15 cellular contexts compared by ENCODE assay signal in genomic region chr7:30308392-30308791, GRCh38. TPM values are rescaled to one million over a fixed set of nuclear protein-coding genes. Genes with fewer than 3 reads are reported as not detected.
DNase-seq lines count a peak whose midpoint lies in the region; ATAC-seq, FAIRE-seq and TF ChIP-seq lines count a peak whose summit lies in the region.
"Had no signal": no experiment of that assay in that cellular context is flagged by ENCODE, and none has a peak within 500 bp of the region (broad histone marks: within the 10 kb centered on the region; RNA-seq: fewer than 3 reads in every experiment).

No MANE protein-coding gene starts in this region.

- H3K36me3 ChIP-seq in BLaER1, result no peaks in the 10 kb centered on the region; the same call in 1 of the 2 replicates
- H3K36me3 ChIP-seq in DOHH2 (ENCODE audit: control insufficient read depth, low read length), result 0 out of 2 replicates have a peak, but pooled peaks cover 3% of the 10 kb centered on the region
- H3K36me3 ChIP-seq in GM12878 (ENCODE audit: control insufficient read depth in 2 of 2, insufficient read depth in 2 of 2, low read length in 1 of 2), result no peaks in the 10 kb centered on the region

- SMC1A ChIA-PET in GM12878 (lab: Charles Lee; ENCODE audit: uncharacterized antibody, unreplicated experiment), result interaction anchor here (0.9 to 1.9 kb wide), 8 partner anchors 9 to 43 kb away, joined by 3 to 9 read pairs (median 4); no protein-coding TSS in a partner anchor

- peak; percentile 46 for ATAC-seq in GM12878
- ATAC-seq: sciatic nerve had no signal

- H3K27ac ChIP-seq in BLaER1 (no peak overlapping the region), DOHH2 (ENCODE audit: low read depth, low read length) (no peak overlapping the region), GM12878 (ENCODE audit: control insufficient read depth, insufficient read depth) (peak overlapping the region; percentile 2; the same call in 1 of the 2 replicates)

- H3K9me3 ChIP-seq in BLaER1 (peaks cover 8% of the 10 kb centered on the region; the same call in 1 of the 2 replicates), DOHH2 (ENCODE audit: control insufficient read depth, insufficient read depth, low read length) (no peaks in the 10 kb centered on the region; the same call in 1 of the 2 replicates), GM12878 (replicated peaks; ENCODE audit: control insufficient read depth, insufficient read depth, low read length) (no peaks in the 10 kb centered on the region; the same call in 1 of the 3 replicates)

- H3K4me1 ChIP-seq in BLaER1 (peaks cover 22% of the 10 kb centered on the region), DOHH2 (ENCODE audit: control insufficient read depth, low read length) (peaks cover 64% of the 10 kb centered on the region), GM12878 (ENCODE audit: control insufficient read depth, insufficient read depth, low read length) (peaks cover 44% of the 10 kb centered on the region)

- no peak overlapping the region for H3K4me3 Mint-ChIP-seq in nephron progenitor cell

- no peak overlapping the region for H3K9ac ChIP-seq in BLaER1
- H3K9ac ChIP-seq in GM12878 (ENCODE audit: control insufficient read depth, insufficient read depth, low read length), result no peak overlapping the region

- DNase-seq in NCI-H2171 (lab: John Stamatoyannopoulos, UW) (peak; percentile 41), GM12878 (ENCODE audit: low read depth, low spot score) (no peak), RKO (ENCODE audit: low spot score) (no peak), epidermal melanocyte (ENCODE audit: insufficient read length, low spot score) (no peak), nephron progenitor cell (no peak), NCI-H2029 (lab: John Stamatoyannopoulos, UW) (no peak)
- DNase-seq: DMS79; effector memory CD4-positive, alpha-beta T cell; NCI-H345; T-helper 1 cell had no signal

- H3K27me3 Mint-ChIP-seq in nephron progenitor cell (ENCODE audit: low read depth, poor library complexity), result no peaks in the 10 kb centered on the region

- no peak overlapping the region for H3K4me3 ChIP-seq in BLaER1
- H3K4me3 ChIP-seq in DOHH2 (ENCODE audit: low read length), result no peak overlapping the region
- H3K4me3 ChIP-seq in GM12878, result no peak overlapping the region

- RAD21 ChIA-PET in GM12878 (lab: Charles Lee; ENCODE audit: unreplicated experiment), result interaction anchor here (1.0 to 1.9 kb wide), 3 partner anchors 22 to 41 kb away, joined by 3 to 5 read pairs (median 4); no protein-coding TSS in a partner anchor

- intact Hi-C loops in GM12878 (cut with micrococcal nuclease; ENCODE audit: unreplicated experiment), result no loop called here

- H3K36me3 Mint-ChIP-seq in nephron progenitor cell (ENCODE audit: low read depth), result no peaks in the 10 kb centered on the region

- no peaks in the 10 kb centered on the region for H3K27me3 ChIP-seq in BLaER1
- H3K27me3 ChIP-seq in DOHH2 (ENCODE audit: control insufficient read depth, low read length), result no peaks in the 10 kb centered on the region
- no peaks in the 10 kb centered on the region for H3K27me3 ChIP-seq in GM12878 (replicated peaks in 1 of 2; ENCODE audit: control insufficient read depth in 2 of 2, insufficient read depth in 2 of 2, low read length in 1 of 2)

- TF ChIP-seq EP300 in GM12878 (IDR thresholded peaks at IDR 0.05; ENCODE audit: borderline replicate concordance in 1 of 2, control insufficient read depth in 1 of 2, low read depth in 2 of 2, low read length in 2 of 2), result no peak

- peaks cover 7% of the 10 kb centered on the region for H3K4me1 Mint-ChIP-seq in nephron progenitor cell

- no peaks in the 10 kb centered on the region for H3K9me3 Mint-ChIP-seq in nephron progenitor cell

- no TSS peak for BruUV-seq in GM12878 (replicated peaks; lab: Mats Ljungman, UMichigan)

- no peak for TF ChIP-seq RAD21 in GM12878 (IDR thresholded peaks at IDR 0.05; ENCODE audit: insufficient read depth, low read depth, low read length)

- H3K9me2 ChIP-seq in DOHH2 (replicated peaks; ENCODE audit: control insufficient read depth, low read length), result no peaks in the 10 kb centered on the region

- no peak overlapping the region for H2AFZ ChIP-seq in GM12878 (ENCODE audit: control insufficient read depth, low read depth, low read length)

- no peak for FAIRE-seq in GM12878 (lab: Jason Lieb, UNC)
- FAIRE-seq: astrocyte, urothelium cell line had no signal

- TF ChIP-seq CTCF in DOHH2 (IDR thresholded peaks at IDR 0.05; ENCODE audit: low read depth, low read length, poor library complexity, severe bottlenecking) (no peak), GM12878 (IDR thresholded peaks at IDR 0.05 in 2 of 3, conservative IDR thresholded peaks at IDR 0.05 in 1 of 3; ENCODE audit: control insufficient read depth in 2 of 3, extremely low read depth in 1 of 3, insufficient read depth in 1 of 3, low read depth in 3 of 3, low read length in 3 of 3) (no peak), nephron progenitor cell (IDR thresholded peaks at IDR 0.05) (no peak)

- 0 out of 2 replicates have a peak, but pooled peaks cover 5% of the 10 kb centered on the region for H3F3A ChIP-seq in DOHH2 (ENCODE audit: control insufficient read depth, insufficient read depth)

- in situ Hi-C loops in GM12878 (cut with MboI), result no loop called here

- H3K79me2 ChIP-seq in DOHH2 (ENCODE audit: control insufficient read depth, low read length) (peaks cover 100% of the 10 kb centered on the region), GM12878 (ENCODE audit: control insufficient read depth, insufficient read depth, low read length) (peaks cover 54% of the 10 kb centered on the region)

- POLR2A ChIA-PET in GM12878 (lab: Charles Lee), result interaction anchor here (1.2 to 1.4 kb wide), 2 partner anchors 13 to 14 kb away, joined by 3 to 5 read pairs; no protein-coding TSS in a partner anchor

- H3K27ac Mint-ChIP-seq in nephron progenitor cell, result no peak overlapping the region

- no peak for TF ChIP-seq POLR2A in GM12878 (IDR thresholded peaks at IDR 0.05; ENCODE audit: low read depth, low read length)

- H4K20me1 ChIP-seq in BLaER1, result peaks cover 98% of the 10 kb centered on the region
- H4K20me1 ChIP-seq in DOHH2 (ENCODE audit: control insufficient read depth, insufficient read depth, low read depth, low read length), result peaks cover 23% of the 10 kb centered on the region
- no peaks in the 10 kb centered on the region for H4K20me1 ChIP-seq in GM12878 (ENCODE audit: control insufficient read depth, insufficient read depth)

- 3% methylated on average over 2 of the region's 2 CpGs for WGBS in GM12878 (ENCODE audit: insufficient coverage, insufficient replicate concordance, low lambda C conversion rate, missing lambda C conversion rate)

- CTCF ChIA-PET in GM12878 (lab: Yijun Ruan, JAX), result interaction anchor here (1.7 kb wide), 1 partner anchor 14 kb away, joined by 4 read pairs; no protein-coding TSS in a partner anchor

- peak overlapping the region; percentile 21; the same call in 1 of the 2 replicates for H3K4me2 ChIP-seq in BLaER1
- H3K4me2 ChIP-seq in DOHH2 (ENCODE audit: low read length), result peak overlapping the region; percentile 26; the same call in 1 of the 2 replicates
- H3K4me2 ChIP-seq in GM12878 (ENCODE audit: control insufficient read depth, insufficient read depth), result peak overlapping the region; percentile 11; the same call in 1 of the 2 replicates

TF ChIP-seq in GM12878, 131 proteins besides CTCF, POLR2A, EP300 and RAD21:
- TF ChIP-seq BACH1 (IDR thresholded peaks at IDR 0.05; ENCODE audit: borderline replicate concordance), result peak; percentile 96
- TF ChIP-seq KDM1A (IDR thresholded peaks at IDR 0.05; ENCODE audit: borderline replicate concordance), result no peak
- peak; percentile 29; the same call in 1 of the 2 replicates for TF ChIP-seq RUNX3 (IDR thresholded peaks at IDR 0.05; ENCODE audit: low read length)
- TF ChIP-seq PBX3 (IDR thresholded peaks at IDR 0.05; ENCODE audit: insufficient replicate concordance, low read depth, low read length), result no peak
- TF ChIP-seq SREBF1 (IDR thresholded peaks at IDR 0.05; ENCODE audit: low read length), result no peak
TF ChIP-seq in GM12878: peak in this region for 2.

RNA-seq across cellular contexts. Expression of gene ZNRF2, which starts 24.0 kb away (rescaled TPM):
- total RNA-seq in GM12878 (2013; cell fraction: nucleolus; rRNA removed), result 35.6 and 39.6 TPM in 2 replicates
- 20.1 and 20.4 TPM in 2 replicates for total RNA-seq in GM12878 (2014; rRNA removed)
- total RNA-seq in GM12878 (2014; rRNA removed; fragmentation: Illumina TruSeq; extraction: Trizol), result 10.2 and 11.8 TPM in 2 replicates
- total RNA-seq in GM12878 (2021), result 16.1 and 16.8 TPM in 2 replicates
- polyA plus RNA-seq in GM12878 (2011; ENCODE audit: low read depth), result 2.0 TPM
- 9.3 and 15.3 TPM in 2 replicates for polyA plus RNA-seq in GM12878 (2011; rRNA removed)
- polyA plus RNA-seq in GM12878 (2011; cell fraction: cytosol; rRNA removed), result 3.2 and 3.8 TPM in 2 replicates
- 4.7 and 4.9 TPM in 2 replicates for polyA plus RNA-seq in GM12878 (2011; cell fraction: nucleus; rRNA removed)
- 5.0 and 5.9 TPM in 2 replicates for polyA plus RNA-seq in GM12878 (2012)
- polyA plus RNA-seq in GM12878 (2014; fragmentation: Illumina TruSeq; extraction: Trizol), result 10.5 and 12.9 TPM in 2 replicates
- 1 to 10 TPM; 3.1 to 4.0 TPM for polyA plus RNA-seq in GM12878 (2014; fragmentation: Nextera tagmentation; extraction: Ambion mirVana)
- polyA plus RNA-seq in GM12878 (2014; rRNA removed), result 9.6 and 9.7 TPM in 2 replicates
- polyA plus RNA-seq in GM12878 (2016; fragmentation: Nextera tagmentation; extraction: Ambion mirVana), result 1 to 10 TPM; 1.2 to 1.6 TPM
- 5.7 and 8.9 TPM in 2 replicates for polyA minus RNA-seq in GM12878 (2011; rRNA and poly(A)+ RNA removed)
- polyA minus RNA-seq in GM12878 (2011; cell fraction: cytosol; rRNA and poly(A)+ RNA removed), result 4.8 and 4.9 TPM in 2 replicates
- 19.3 and 41.0 TPM in 2 replicates for polyA minus RNA-seq in GM12878 (2011; cell fraction: nucleus; rRNA and poly(A)+ RNA removed)
